31 cellular contexts compared by ENCODE assay signal in genomic region chr15:77567202-77567601, GRCh38.
"Had no signal": no experiment of that assay in that cellular context is flagged by ENCODE, and none has a peak within 500 bp of the region (broad histone marks: within the 10 kb centered on the region; RNA-seq: fewer than 3 reads in every experiment).

No MANE protein-coding gene starts in this region.

- H3K27ac ChIP-seq: brain microvascular endothelial cell, KMS-11, RWPE1 had no signal

- H3K27me3 ChIP-seq: brain microvascular endothelial cell had no signal

- DNase-seq: activated CD4-positive, alpha-beta T cell treated with anti-CD3 and anti-CD28 coated beads, Interleukin-2, amount 10 ng/mL, durations not matched to agents 24 days and 14 days; activated CD4-positive, alpha-beta T cell treated with anti-CD3 and anti-CD28 coated beads, Interleukin-2, amount 50 U/mL, for 4 hours; activated CD8-positive, alpha-beta T cell treated with anti-CD3 and anti-CD28 coated beads for 36 hours; activated effector memory CD4-positive, alpha-beta T cell treated with anti-CD3 and anti-CD28 coated beads, Interleukin-2, amount 50 U/mL, for 16 hours; activated naive CD4-positive, alpha-beta T cell; activated naive CD4-positive, alpha-beta T cell treated with anti-CD3 and anti-CD28 coated beads, Interleukin-2, amount 50 U/mL, for 16 hours; activated naive CD8-positive, alpha-beta T cell treated with anti-CD3 and anti-CD28 coated beads for 36 hours; activated T-cell treated with anti-CD3 and anti-CD28 coated beads, Interleukin-2, amount 50 U/mL, for 1 hour; activated T-cell treated with anti-CD3 and anti-CD28 coated beads, Interleukin-2, amount 50 U/mL, for 72 hours; amniotic stem cell; aorta; brain microvascular endothelial cell; central memory CD4-positive, alpha-beta T cell; NCI-H1048; NCI-H1105 treated with DMSO at 0.1 percent for 48 hours; NCI-H1436; NCI-H1694 treated with DMSO at 0.1 percent for 48 hours; NCI-H2029; NCI-H345; NCI-H524 treated with DMSO at 0.1 percent for 48 hours; NK-92 treated with Interleukin-12 subunit alpha and Interleukin-12 subunit beta, amount 100 ng/mL, for 24 hours; PC-3; Right ventricle myocardium superior; SW 1271; T-helper 1 cell; T-helper 2 cell; T-helper 9 cell had no signal

- FAIRE-seq: RCC 7860 had no signal

- H3K4me2 ChIP-seq: KMS-11 had no signal

- H3K9ac ChIP-seq: KMS-11 had no signal

- H3K36me3 ChIP-seq: brain microvascular endothelial cell had no signal

- ATAC-seq: activated CD8-positive, alpha-beta T cell treated with anti-CD3 and anti-CD28 coated beads for 36 hours; activated T-cell treated with anti-CD3 and anti-CD28 coated beads, Interleukin-2, amount 50 U/mL, for 72 hours; activated T-helper 17 cell treated with anti-CD3 and anti-CD28 coated beads, Interleukin-2, amount 50 U/mL, for 72 hours; PC-3 had no signal
